ENCODE assay signal across 10 cellular contexts in the genomic region with DNA sequence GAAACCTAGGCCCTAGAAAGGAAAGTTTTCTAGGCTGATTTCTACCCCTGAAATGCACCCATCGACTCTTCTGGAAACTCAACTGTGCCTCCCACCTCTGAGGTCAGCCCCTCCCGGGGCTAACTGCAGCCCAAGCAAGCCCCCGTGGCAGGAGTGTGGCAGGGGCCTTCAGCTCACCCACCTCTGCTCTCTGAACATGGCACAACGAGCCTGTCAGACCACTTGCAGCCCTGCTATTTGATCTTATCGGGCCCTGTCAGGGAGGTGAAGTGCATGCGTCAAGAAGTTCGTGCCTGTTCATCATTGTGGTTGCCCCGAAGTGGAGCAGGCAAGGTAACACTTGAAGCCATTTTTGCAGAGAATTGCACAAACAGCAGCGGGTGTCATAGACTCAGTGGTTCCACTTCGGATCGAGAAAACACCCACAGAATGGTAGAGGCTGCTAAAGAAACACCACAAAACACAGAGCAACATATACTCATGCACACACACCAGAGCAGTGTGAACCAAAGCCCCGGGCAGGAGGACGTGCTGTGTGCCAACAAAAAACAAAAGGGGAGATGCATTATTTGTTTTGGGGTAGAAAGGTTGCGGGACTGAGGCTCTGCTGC.
DNase-seq lines count a peak whose midpoint lies in the region; ATAC-seq lines count a peak whose summit lies in the region.
"Had no signal": no experiment of that assay in that cellular context is flagged by ENCODE, and none has a peak within 500 bp of the region (broad histone marks: within the 10 kb centered on the region; RNA-seq: fewer than 3 reads in every experiment).

No MANE protein-coding gene starts in this region.

- ATAC-seq in HG02588 (IDR thresholded peaks at IDR 0.05; ENCODE audit: unreplicated experiment) (no peak), HG02623 (IDR thresholded peaks at IDR 0.05; ENCODE audit: unreplicated experiment) (no peak)

- H3K4me1 ChIP-seq in thymus (ENCODE audit: control insufficient read depth, insufficient read depth, low read length) = peaks cover 39% of the 10 kb centered on the region
- H3K4me1 ChIP-seq: breast epithelium had no signal

- no peaks in the 10 kb centered on the region for H3K27me3 ChIP-seq in thymus (ENCODE audit: control insufficient read depth, insufficient read depth)
- H3K27me3 ChIP-seq: breast epithelium, hepatocyte had no signal

- H3K27ac ChIP-seq in skin epidermis (peak overlapping the region in 16 of 21 experiments; percentile 5 to 87 (median 60)), thymus (ENCODE audit: low read depth) (peak overlapping the region; percentile 95)
- H3K27ac ChIP-seq: breast epithelium, hepatocyte had no signal

- no peaks in the 10 kb centered on the region for H3K9me3 ChIP-seq in thymus (ENCODE audit: control insufficient read depth)
- H3K9me3 ChIP-seq: breast epithelium had no signal

- peak; percentile 68 for DNase-seq in activated CD4-positive, CD25-positive, alpha-beta regulatory T cell treated with anti-CD3 and anti-CD28 coated beads, Interleukin-2, amount 50 U/mL, for 72 hours
- DNase-seq in activated effector memory CD4-positive, alpha-beta T cell treated with Interleukin-2 at 50 U/mL for 16 hours = peak; percentile 76
- no peak for DNase-seq in GOT3 (lab: John Stamatoyannopoulos, UW)
- DNase-seq: H7 had no signal

- WGBS in thymus = 45% methylated on average over 14 of the region's 14 CpGs

- H3K36me3 ChIP-seq in thymus (ENCODE audit: control insufficient read depth, insufficient read depth) = no peaks in the 10 kb centered on the region
- H3K36me3 ChIP-seq: breast epithelium had no signal

- no peak overlapping the region for H3K4me3 ChIP-seq in skin epidermis
- H3K4me3 ChIP-seq in thymus (ENCODE audit: low read length) = no peak overlapping the region
- H3K4me3 ChIP-seq: breast epithelium, hepatocyte had no signal
